ENCODE assay signal across 19 cellular contexts in the genomic region with DNA sequence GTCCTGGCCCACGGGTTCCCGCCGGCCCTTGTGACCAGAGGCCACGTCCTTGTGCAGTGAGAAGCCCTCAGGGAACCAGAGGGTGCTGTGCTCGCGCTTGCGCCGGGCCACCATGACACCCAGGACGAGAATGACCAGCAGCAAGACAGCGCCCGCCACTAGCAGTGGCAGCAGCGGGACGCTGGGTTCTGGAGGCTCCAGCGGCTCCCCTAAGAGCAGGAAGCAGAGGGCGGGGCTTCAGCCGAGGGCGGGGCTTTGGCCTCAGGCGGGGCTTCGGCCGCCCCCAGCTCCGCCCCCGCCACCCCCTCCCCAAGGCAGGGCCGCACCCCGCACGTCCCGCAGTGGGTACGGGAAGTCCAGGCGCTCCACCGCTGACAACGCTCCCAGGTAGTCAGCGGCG. TPM values are rescaled to one million over a fixed set of nuclear protein-coding genes. Genes with fewer than 3 reads are reported as not detected.
DNase-seq lines count a peak whose midpoint lies in the region; ATAC-seq and TF ChIP-seq lines count a peak whose summit lies in the region.
"Had no signal": no experiment of that assay in that cellular context is flagged by ENCODE, and none has a peak within 500 bp of the region (broad histone marks: within the 10 kb centered on the region; RNA-seq: fewer than 3 reads in every experiment).

No MANE protein-coding gene starts in this region.

- no peak for TF ChIP-seq CTCF in endodermal cell (conservative IDR thresholded peaks at IDR 0.05)
- TF ChIP-seq CTCF in neural progenitor cell (IDR thresholded peaks at IDR 0.05) = no peak

- H3K4me3 ChIP-seq in endodermal cell (ENCODE audit: low read length) (no peak overlapping the region), neural progenitor cell (no peak overlapping the region)
- H3K4me3 ChIP-seq: HAP-1, SJSA1 had no signal

- no peaks in the 10 kb centered on the region for H3K4me1 ChIP-seq in endodermal cell (ENCODE audit: control insufficient read depth, insufficient read depth, low read length)
- no peaks in the 10 kb centered on the region for H3K4me1 ChIP-seq in neural progenitor cell
- H3K4me1 ChIP-seq: HAP-1, SJSA1 had no signal

- H3K9ac ChIP-seq in endodermal cell (ENCODE audit: extremely low read depth, low read length, poor library complexity, severe bottlenecking) (no peak overlapping the region), neural progenitor cell (no peak overlapping the region)

- H3K27me3 ChIP-seq in endodermal cell (ENCODE audit: control insufficient read depth, insufficient read depth, low read length, poor library complexity, severe bottlenecking) (no peaks in the 10 kb centered on the region), neural progenitor cell (no peaks in the 10 kb centered on the region)
- H3K27me3 ChIP-seq: SJSA1 had no signal

- H3K36me3 Mint-ChIP-seq in endodermal cell (ENCODE audit: low read depth) = peaks cover 81% of the 10 kb centered on the region
- peaks cover 48% of the 10 kb centered on the region for H3K36me3 Mint-ChIP-seq in neural progenitor cell
- H3K36me3 Mint-ChIP-seq: CD14-positive monocyte had no signal

- WGBS in endodermal cell (ENCODE audit: insufficient coverage in 1 of 2, insufficient read length in 1 of 2), 2 experiments = 91 to 93% methylated on average over 8 to 32 of the region's 32 CpGs

- H3K9me3 ChIP-seq in endodermal cell (ENCODE audit: control insufficient read depth, low read length) (no peaks in the 10 kb centered on the region), neural progenitor cell (ENCODE audit: low read depth) (no peaks in the 10 kb centered on the region)
- H3K9me3 ChIP-seq: SJSA1 had no signal

- no peaks in the 10 kb centered on the region for H3F3A ChIP-seq in neural progenitor cell (ENCODE audit: low read depth)

- no peaks in the 10 kb centered on the region for H4K20me1 ChIP-seq in neural progenitor cell (ENCODE audit: low read depth)

- H3K4me2 ChIP-seq in neural progenitor cell = no peak overlapping the region

- no peak for ATAC-seq in GM18907 (IDR thresholded peaks at IDR 0.05; ENCODE audit: unreplicated experiment)
- ATAC-seq in HG03520 (IDR thresholded peaks at IDR 0.05; ENCODE audit: unreplicated experiment) = no peak
- ATAC-seq: Right ventricle myocardium inferior had no signal

- H3K79me2 ChIP-seq in neural progenitor cell (ENCODE audit: low read depth) = no peaks in the 10 kb centered on the region

- peak; percentile 62 for DNase-seq in NCI-H82 (lab: John Stamatoyannopoulos, UW)
- DNase-seq in NCI-H82 treated with DMSO at 0.1 percent for 48 hours (lab: John Stamatoyannopoulos, UW; ENCODE audit: unreplicated experiment) = no peak
- DNase-seq in endodermal cell = peak; percentile 76
- DNase-seq in neural progenitor cell (ENCODE audit: low spot score) = no peak
- DNase-seq in central memory CD4-positive, alpha-beta T cell = no peak
- DNase-seq: 8988T, AML-193, DMS79, IMR-90, NCI-H1105, NCI-H2107, NCI-H774 had no signal

- no peak overlapping the region for H3K27ac ChIP-seq in endodermal cell (ENCODE audit: low read depth, low read length)
- H3K27ac ChIP-seq in neural progenitor cell = no peak overlapping the region
- H3K27ac ChIP-seq: SJSA1 had no signal

- H3K27ac Mint-ChIP-seq in endodermal cell (no peak overlapping the region), neural progenitor cell (no peak overlapping the region)
- H3K27ac Mint-ChIP-seq: T-helper 1 cell treated with Interleukin-12 subunit alpha and Interleukin-12 subunit beta and Interleukin-4 antibody, amounts not matched to agents 30 μg/mL and 1 μg/mL, for 36 hours had no signal

- H3K36me3 ChIP-seq in endodermal cell (ENCODE audit: control insufficient read depth, insufficient read depth, low read length) (peaks cover 82% of the 10 kb centered on the region), neural progenitor cell (no peaks in the 10 kb centered on the region)

- H3K4me3 Mint-ChIP-seq in endodermal cell = no peak overlapping the region
- H3K4me3 Mint-ChIP-seq in neural progenitor cell = peak overlapping the region; percentile 18
- H3K4me3 Mint-ChIP-seq: CD14-positive monocyte; T-helper 1 cell treated with Interleukin-12 subunit alpha and Interleukin-12 subunit beta and Interleukin-4 antibody, amounts not matched to agents 30 μg/mL and 1 μg/mL, for 36 hours had no signal

- no peak overlapping the region for H2AFZ ChIP-seq in neural progenitor cell (replicated peaks)

- H3K27me3 Mint-ChIP-seq in endodermal cell (ENCODE audit: insufficient read depth) (no peaks in the 10 kb centered on the region), neural progenitor cell (ENCODE audit: insufficient read depth, low read depth) (peaks cover 5% of the 10 kb centered on the region)

- H3K9me3 Mint-ChIP-seq in endodermal cell (peaks cover 9% of the 10 kb centered on the region), neural progenitor cell (peaks cover 10% of the 10 kb centered on the region)
- H3K9me3 Mint-ChIP-seq: T-helper 1 cell treated with Interleukin-12 subunit alpha and Interleukin-12 subunit beta and Interleukin-4 antibody, amounts not matched to agents 30 μg/mL and 1 μg/mL, for 36 hours had no signal

- H3K4me1 Mint-ChIP-seq in endodermal cell = no peaks in the 10 kb centered on the region
- H3K4me1 Mint-ChIP-seq in neural progenitor cell = no peaks in the 10 kb centered on the region

RNA-seq across cellular contexts. Expression of a gene that starts 30.4 kb away (rescaled TPM):
- total RNA-seq in endodermal cell (100 to 1,000 TPM; 140 to 171 TPM), neural progenitor cell (ENCODE audit: low replicate concordance) (17.1 and 71.8 TPM in 2 replicates)
- 176 TPM for polyA plus RNA-seq in endodermal cell (2013, experiment 1 of 2)
- 186 TPM for polyA plus RNA-seq in endodermal cell (2013, experiment 2 of 2)

Comparison
In these comparisons a context has a peak if more than half of its experiments do, and no peak if none do; other contexts are left out.
1. DNase-seq: peak in NCI-H82 (single experiment) and endodermal cell (single experiment); none in NCI-H82 treated with DMSO at 0.1 percent for 48 hours (single experiment), neural progenitor cell (single experiment) and central memory CD4-positive, alpha-beta T cell (single experiment).